8 cellular contexts compared by ENCODE assay signal in the genomic region with DNA sequence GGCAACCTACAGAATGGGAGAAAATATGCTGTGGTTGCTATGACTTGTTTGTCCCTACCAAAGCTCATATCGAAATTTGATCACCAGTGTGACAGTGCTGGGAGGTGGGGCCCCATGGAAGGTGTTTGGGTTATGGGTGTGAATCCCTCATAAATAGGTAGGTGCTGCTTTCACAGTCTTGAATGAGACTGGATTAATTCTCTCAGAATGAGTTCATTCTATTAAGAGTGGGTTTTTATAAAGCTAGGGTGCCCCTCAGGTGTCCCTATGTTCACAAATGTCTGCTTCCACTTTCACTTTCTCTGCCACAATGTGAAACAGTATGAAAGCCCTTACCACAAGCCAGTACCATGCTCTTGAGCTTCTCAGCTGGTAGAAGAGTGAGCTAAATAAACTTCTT.
A peak's percentile ranks its signal among the peaks of the same experiment; 100 is the strongest.
DNase-seq lines count a peak whose midpoint lies in the region; ATAC-seq and TF ChIP-seq lines count a peak whose summit lies in the region.

No MANE protein-coding gene starts in this region.

- 78% methylated on average over 1 of the region's 1 CpG for WGBS in suprapubic skin

- H3K36me3 ChIP-seq in suprapubic skin, result no peaks in the 10 kb centered on the region

- H3K4me3 ChIP-seq in suprapubic skin, result no peak overlapping the region

- H3K27me3 ChIP-seq in suprapubic skin, result no peaks in the 10 kb centered on the region

- no peak for TF ChIP-seq CTCF in glutamatergic neuron (IDR thresholded peaks at IDR 0.05; ENCODE audit: partially characterized antibody, unreplicated experiment)
- TF ChIP-seq CTCF in suprapubic skin (IDR thresholded peaks at IDR 0.05), result no peak

- TF ChIP-seq POLR2A in suprapubic skin (IDR thresholded peaks at IDR 0.05), result no peak

- H3K4me1 ChIP-seq in suprapubic skin, result peaks cover 3% of the 10 kb centered on the region

- no peak overlapping the region for H3K27ac ChIP-seq in suprapubic skin

- peaks cover 12% of the 10 kb centered on the region for H3K4me1 Mint-ChIP-seq in T-helper 2 cell treated with Interferon-gamma antibody and Interleukin-4, amounts not matched to agents 5 μg/mL and 100 μg/mL, for 36 hours (ENCODE audit: low read depth)
- no peaks in the 10 kb centered on the region for H3K4me1 Mint-ChIP-seq in glutamatergic neuron (ENCODE audit: low read depth, unreplicated experiment)

- TF ChIP-seq EP300 in suprapubic skin (IDR thresholded peaks at IDR 0.05), result no peak

- H3K27ac Mint-ChIP-seq in T-helper 2 cell treated with Interferon-gamma antibody and Interleukin-4, amounts not matched to agents 5 μg/mL and 100 μg/mL, for 36 hours, result peak overlapping the region; percentile 75
- no peak overlapping the region for H3K27ac Mint-ChIP-seq in glutamatergic neuron (ENCODE audit: unreplicated experiment)

- peak; percentile 13 for DNase-seq in T-helper 2 cell treated with Interferon-gamma antibody and Interleukin-4, amounts not matched to agents 5 μg/mL and 100 μg/mL, for 36 hours (ENCODE audit: low spot score)
- peak; percentile 43 for DNase-seq in stimulated activated CD4-positive, alpha-beta T cell treated with anti-CD3 and anti-CD28 coated beads, Interleukin-15, amount 100 ng/mL, for 24 hours
- DNase-seq in glutamatergic neuron, result no peak
- DNase-seq in SIG-M5 treated with dmso at 0.1 percent for 504 hours (lab: John Stamatoyannopoulos, UW; ENCODE audit: unreplicated experiment), result no peak
- no peak for DNase-seq in suprapubic skin (ENCODE audit: low spot score in 2 of 2)
- DNase-seq in foreskin melanocyte, result no peak

- peak; percentile 65 for ATAC-seq in GM19025 (IDR thresholded peaks at IDR 0.05; ENCODE audit: low read depth, unreplicated experiment)
- ATAC-seq in HG02884 (IDR thresholded peaks at IDR 0.05; ENCODE audit: unreplicated experiment), result peak; percentile 58

- no peaks in the 10 kb centered on the region for H3K9me3 ChIP-seq in suprapubic skin

- no peaks in the 10 kb centered on the region for H3K9me3 Mint-ChIP-seq in T-helper 2 cell treated with Interferon-gamma antibody and Interleukin-4, amounts not matched to agents 5 μg/mL and 100 μg/mL, for 36 hours
- H3K9me3 Mint-ChIP-seq in glutamatergic neuron (ENCODE audit: unreplicated experiment), result no peaks in the 10 kb centered on the region

- peak overlapping the region; percentile 71 for H3K4me3 Mint-ChIP-seq in T-helper 2 cell treated with Interferon-gamma antibody and Interleukin-4, amounts not matched to agents 5 μg/mL and 100 μg/mL, for 36 hours
- no peak overlapping the region for H3K4me3 Mint-ChIP-seq in glutamatergic neuron (ENCODE audit: unreplicated experiment)

- H3K36me3 Mint-ChIP-seq in T-helper 2 cell treated with Interferon-gamma antibody and Interleukin-4, amounts not matched to agents 5 μg/mL and 100 μg/mL, for 36 hours (ENCODE audit: low read depth), result no peaks in the 10 kb centered on the region
- H3K36me3 Mint-ChIP-seq in glutamatergic neuron (ENCODE audit: unreplicated experiment), result no peaks in the 10 kb centered on the region

- H3K27me3 Mint-ChIP-seq in T-helper 2 cell treated with Interferon-gamma antibody and Interleukin-4, amounts not matched to agents 5 μg/mL and 100 μg/mL, for 36 hours (ENCODE audit: low read depth), result no peaks in the 10 kb centered on the region
- H3K27me3 Mint-ChIP-seq in glutamatergic neuron (ENCODE audit: unreplicated experiment), result no peaks in the 10 kb centered on the region

Comparison
In these comparisons a context has a peak if more than half of its experiments do, and no peak if none do; other contexts are left out.
1. DNase-seq: peak in T-helper 2 cell treated with Interferon-gamma antibody and Interleukin-4, amounts not matched to agents 5 μg/mL and 100 μg/mL, for 36 hours (single experiment) and stimulated activated CD4-positive, alpha-beta T cell treated with anti-CD3 and anti-CD28 coated beads, Interleukin-15, amount 100 ng/mL, for 24 hours (single experiment); none in glutamatergic neuron (single experiment), SIG-M5 treated with dmso at 0.1 percent for 504 hours (single experiment), suprapubic skin (0 of 2) and foreskin melanocyte (single experiment).